28 cellular contexts compared by ENCODE assay signal in the genomic region with DNA sequence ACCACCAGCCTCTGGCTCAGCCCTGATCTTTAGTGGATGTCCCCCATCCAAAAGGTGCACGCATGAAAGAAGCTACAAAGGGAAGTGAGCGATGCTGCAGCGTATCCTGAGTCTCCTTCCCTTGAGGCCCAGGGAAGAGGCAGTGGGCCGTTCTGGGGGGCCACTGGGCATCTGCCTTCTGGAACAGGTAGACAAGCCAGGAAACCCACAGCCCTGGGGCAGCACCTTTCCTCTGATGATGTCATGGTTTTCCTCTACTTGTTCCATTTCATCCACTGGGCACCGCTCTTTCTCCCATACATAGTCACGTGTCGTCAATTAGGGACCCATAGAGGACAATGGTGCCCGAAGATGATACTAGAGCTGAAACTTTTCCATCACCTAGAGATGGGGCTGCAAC.
"Had no signal": no experiment of that assay in that cellular context is flagged by ENCODE, and none has a peak within 500 bp of the region (broad histone marks: within the 10 kb centered on the region; RNA-seq: fewer than 3 reads in every experiment).

No MANE protein-coding gene starts in this region.

- H3K4me1 Mint-ChIP-seq: stimulated activated effector memory CD8-positive, alpha-beta T cell treated with anti-CD3 and anti-CD28 coated beads, Interleukin-12 subunit alpha, Interleukin-12 subunit beta, amount 100 ng/mL, for 72 hours; stimulated activated memory B cell treated with anti-CD40 and anti-IgM and Interleukin-4, amounts not matched to agents 10 μg/mL and 1 μg/mL and 100 μg/mL, for 72 hours; stimulated activated naive B cell treated with anti-CD40 and anti-IgM and Interleukin-4, amounts not matched to agents 10 μg/mL and 1 μg/mL and 100 μg/mL, for 72 hours; stimulated activated naive CD8-positive, alpha-beta T cell treated with anti-CD3 and anti-CD28 coated beads, Interleukin-15, amount 100 ng/mL, for 72 hours had no signal

- H3K4me1 ChIP-seq: stomach, suprapubic skin, testis, thyroid gland, tibial artery, tibial nerve, transverse colon, upper lobe of left lung, upper lobe of right lung, uterus, vagina had no signal

- FAIRE-seq: urothelium cell line had no signal

- H3K36me3 Mint-ChIP-seq: stimulated activated effector memory CD8-positive, alpha-beta T cell treated with anti-CD3 and anti-CD28 coated beads, Interleukin-12 subunit alpha, Interleukin-12 subunit beta, amount 100 ng/mL, for 72 hours; stimulated activated memory B cell treated with anti-CD40 and anti-IgM and Interleukin-4, amounts not matched to agents 10 μg/mL and 1 μg/mL and 100 μg/mL, for 72 hours; stimulated activated naive B cell treated with anti-CD40 and anti-IgM and Interleukin-4, amounts not matched to agents 10 μg/mL and 1 μg/mL and 100 μg/mL, for 72 hours; type B pancreatic cell had no signal

- H3K4me3 ChIP-seq: stomach, suprapubic skin, testis, thoracic aorta, thyroid gland, tibial artery, tibial nerve, transverse colon, upper lobe of left lung, upper lobe of right lung, uterus, vagina had no signal

- H3K27ac ChIP-seq: stomach, suprapubic skin, testis, thoracic aorta, thyroid gland, tibial artery, tibial nerve, transverse colon, upper lobe of left lung, upper lobe of right lung, uterus, vagina had no signal

- H3K9me3 ChIP-seq: suprapubic skin, testis, thyroid gland, uterus, vagina had no signal

- H3K36me3 ChIP-seq: stomach, suprapubic skin, thoracic aorta, thyroid gland, tibial artery, tibial nerve, transverse colon, upper lobe of left lung, upper lobe of right lung, uterus, vagina had no signal

- H3K27me3 ChIP-seq: stomach, suprapubic skin, testis, thyroid gland, tibial artery, tibial nerve, transverse colon, upper lobe of left lung, upper lobe of right lung, uterus, vagina had no signal

- H3K27ac Mint-ChIP-seq: stimulated activated effector memory CD8-positive, alpha-beta T cell treated with anti-CD3 and anti-CD28 coated beads, Interleukin-12 subunit alpha, Interleukin-12 subunit beta, amount 100 ng/mL, for 72 hours; stimulated activated memory B cell treated with anti-CD40 and anti-IgM and Interleukin-4, amounts not matched to agents 10 μg/mL and 1 μg/mL and 100 μg/mL, for 72 hours; stimulated activated naive B cell treated with anti-CD40 and anti-IgM and Interleukin-4, amounts not matched to agents 10 μg/mL and 1 μg/mL and 100 μg/mL, for 72 hours; stimulated activated naive CD8-positive, alpha-beta T cell treated with anti-CD3 and anti-CD28 coated beads, Interleukin-15, amount 100 ng/mL, for 72 hours; stimulated activated naive CD8-positive, alpha-beta T cell treated with anti-CD3 and anti-CD28 coated beads, Interleukin-15, Interleukin-2, amounts not matched to agents 100 ng/mL and 50 ng/mL, for 24 hours; type B pancreatic cell had no signal

- ATAC-seq: stimulated activated effector memory CD8-positive, alpha-beta T cell treated with anti-CD3 and anti-CD28 coated beads, Interleukin-12 subunit alpha, Interleukin-12 subunit beta, amount 100 ng/mL, for 72 hours; stimulated activated memory B cell treated with anti-CD40 and anti-IgM and Interleukin-4, amounts not matched to agents 10 μg/mL and 1 μg/mL and 100 μg/mL, for 72 hours; stimulated activated naive B cell treated with anti-CD40 and anti-IgM and Interleukin-4, amounts not matched to agents 10 μg/mL and 1 μg/mL and 100 μg/mL, for 72 hours; stimulated activated naive CD8-positive, alpha-beta T cell treated with anti-CD3 and anti-CD28 coated beads, Interleukin-15, amount 100 ng/mL, for 72 hours; stimulated activated naive CD8-positive, alpha-beta T cell treated with anti-CD3 and anti-CD28 coated beads, Interleukin-15, Interleukin-2, amounts not matched to agents 100 U/mL and 50 U/mL, for 24 hours; upper lobe of right lung had no signal

- H3K4me3 Mint-ChIP-seq: stimulated activated effector memory CD8-positive, alpha-beta T cell treated with anti-CD3 and anti-CD28 coated beads, Interleukin-12 subunit alpha, Interleukin-12 subunit beta, amount 100 ng/mL, for 72 hours; stimulated activated memory B cell treated with anti-CD40 and anti-IgM and Interleukin-4, amounts not matched to agents 10 μg/mL and 1 μg/mL and 100 μg/mL, for 72 hours; stimulated activated naive B cell treated with anti-CD40 and anti-IgM and Interleukin-4, amounts not matched to agents 10 μg/mL and 1 μg/mL and 100 μg/mL, for 72 hours; stimulated activated naive CD8-positive, alpha-beta T cell treated with anti-CD3 and anti-CD28 coated beads, Interleukin-15, amount 100 ng/mL, for 72 hours; stimulated activated naive CD8-positive, alpha-beta T cell treated with anti-CD3 and anti-CD28 coated beads, Interleukin-15, Interleukin-2, amounts not matched to agents 100 ng/mL and 50 ng/mL, for 24 hours; type B pancreatic cell had no signal

- DNase-seq: stimulated activated CD4-positive, alpha-beta T cell treated with anti-CD3 and anti-CD28 coated beads, Interleukin-2, amount 100 ng/mL, for 48 hours; stimulated activated CD4-positive, alpha-beta T cell treated with anti-CD3 and anti-CD28 coated beads, Interleukin-4, amount 100 ng/mL, for 1 hour; stimulated activated CD4-positive, alpha-beta T cell treated with anti-CD3 and anti-CD28 coated beads, Interleukin-4, amount 100 ng/mL, for 24 hours; stimulated activated CD4-positive, alpha-beta T cell treated with anti-CD3 and anti-CD28 coated beads, Interleukin-4, amount 100 ng/mL, for 4 hours; stimulated activated CD8-positive, alpha-beta memory T cell treated with anti-CD3 and anti-CD28 coated beads, Interleukin-4, amount 100 ng/mL, for 48 hours; stimulated activated naive B cell treated with anti-CD40 and anti-IgM and Interleukin-4, amounts not matched to agents 10 μg/mL and 1 μg/mL and 100 μg/mL, for 72 hours; stimulated activated naive CD4-positive, alpha-beta T cell; stimulated activated naive CD4-positive, alpha-beta T cell treated with Interleukin-2 at 50 U/mL for 16 hours; stimulated activated naive CD8-positive, alpha-beta T cell treated with anti-CD3 and anti-CD28 coated beads, Interleukin-15, amount 100 ng/mL, for 72 hours; stimulated activated naive CD8-positive, alpha-beta T cell treated with anti-CD3 and anti-CD28 coated beads, Interleukin-15, Interleukin-2, amounts not matched to agents 100 U/mL and 50 U/mL, for 24 hours; stomach; substantia nigra; testis; thyroid gland; tibial artery; transverse colon; upper lobe of left lung; upper lobe of right lung; uterus had no signal

- H3K27me3 Mint-ChIP-seq: stimulated activated memory B cell treated with anti-CD40 and anti-IgM and Interleukin-4, amounts not matched to agents 10 μg/mL and 1 μg/mL and 100 μg/mL, for 72 hours; stimulated activated naive B cell treated with anti-CD40 and anti-IgM and Interleukin-4, amounts not matched to agents 10 μg/mL and 1 μg/mL and 100 μg/mL, for 72 hours; stimulated activated naive CD8-positive, alpha-beta T cell treated with anti-CD3 and anti-CD28 coated beads, Interleukin-15, amount 100 ng/mL, for 72 hours; stimulated activated naive CD8-positive, alpha-beta T cell treated with anti-CD3 and anti-CD28 coated beads, Interleukin-15, Interleukin-2, amounts not matched to agents 100 ng/mL and 50 ng/mL, for 24 hours; type B pancreatic cell had no signal
